ENCODE assay signal across 21 cellular contexts in genomic region chr12:12642916-12643315, GRCh38. TPM values are rescaled to one million over a fixed set of nuclear protein-coding genes. Genes with fewer than 3 reads are reported as not detected.
"Had no signal": no experiment of that assay in that cellular context is flagged by ENCODE, and none has a peak within 500 bp of the region (broad histone marks: within the 10 kb centered on the region; RNA-seq: fewer than 3 reads in every experiment).

No MANE protein-coding gene starts in this region.

- H3K27me3 ChIP-seq: ascending aorta, heart left ventricle, pancreas, thyroid gland had no signal

- FAIRE-seq: bronchial epithelial cell, colon, endothelial cell of umbilical vein, islet of Langerhans, pancreas, urothelium cell line had no signal

- H3K9me3 ChIP-seq: pancreas, thyroid gland had no signal

- DNase-seq: activated CD4-positive, alpha-beta T cell treated with anti-CD3 and anti-CD28 coated beads, Interleukin-2, amount 50 U/mL, for 1 hour; activated CD4-positive, CD25-positive, alpha-beta regulatory T cell; activated gamma-delta T cell; activated naive CD8-positive, alpha-beta T cell treated with anti-CD3 and anti-CD28 coated beads, Interleukin-2, amount 50 U/mL, for 24 hours; activated T-cell treated with anti-CD3 and anti-CD28 coated beads, Interleukin-2, amount 50 U/mL, for 1 hour; effector CD4-positive, alpha-beta T cell; foreskin melanocyte; heart left ventricle; pancreas; stimulated activated CD4-positive, alpha-beta T cell treated with anti-CD3 and anti-CD28 coated beads, Interleukin-4, amount 100 ng/mL, for 24 hours; T-helper 17 cell; thyroid gland had no signal

- H3K9me3 Mint-ChIP-seq: memory B cell had no signal

- H3K4me3 Mint-ChIP-seq: activated naive CD8-positive, alpha-beta T cell treated with anti-CD3 and anti-CD28 coated beads, Interleukin-2, amount 50 U/mL, for 24 hours; memory B cell; neural crest cell; T-helper 17 cell had no signal

- H3K27ac ChIP-seq: ascending aorta, heart left ventricle, pancreas, thyroid gland had no signal

- ATAC-seq: activated naive CD8-positive, alpha-beta T cell treated with anti-CD3 and anti-CD28 coated beads, Interleukin-2, amount 50 U/mL, for 24 hours; heart left ventricle; left lobe of liver; pancreas; T-helper 17 cell had no signal

- H3K4me1 Mint-ChIP-seq: neural crest cell had no signal

- H3K27me3 Mint-ChIP-seq: activated naive CD8-positive, alpha-beta T cell treated with anti-CD3 and anti-CD28 coated beads, Interleukin-2, amount 50 U/mL, for 24 hours; memory B cell; T-helper 17 cell had no signal

- H3K4me1 ChIP-seq: ascending aorta, heart left ventricle, pancreas, thyroid gland had no signal

- H3K4me3 ChIP-seq: ascending aorta, heart left ventricle, pancreas, thyroid gland had no signal

- H3K27ac Mint-ChIP-seq: activated naive CD8-positive, alpha-beta T cell treated with anti-CD3 and anti-CD28 coated beads, Interleukin-2, amount 50 U/mL, for 24 hours; memory B cell; T-helper 17 cell had no signal

RNA-seq across cellular contexts. Expression of gene GPR19, which starts 53.1 kb away (rescaled TPM):
- total RNA-seq: ascending aorta, bronchial epithelial cell, thyroid gland had no signal
